13 cellular contexts compared by ENCODE assay signal in the genomic region with DNA sequence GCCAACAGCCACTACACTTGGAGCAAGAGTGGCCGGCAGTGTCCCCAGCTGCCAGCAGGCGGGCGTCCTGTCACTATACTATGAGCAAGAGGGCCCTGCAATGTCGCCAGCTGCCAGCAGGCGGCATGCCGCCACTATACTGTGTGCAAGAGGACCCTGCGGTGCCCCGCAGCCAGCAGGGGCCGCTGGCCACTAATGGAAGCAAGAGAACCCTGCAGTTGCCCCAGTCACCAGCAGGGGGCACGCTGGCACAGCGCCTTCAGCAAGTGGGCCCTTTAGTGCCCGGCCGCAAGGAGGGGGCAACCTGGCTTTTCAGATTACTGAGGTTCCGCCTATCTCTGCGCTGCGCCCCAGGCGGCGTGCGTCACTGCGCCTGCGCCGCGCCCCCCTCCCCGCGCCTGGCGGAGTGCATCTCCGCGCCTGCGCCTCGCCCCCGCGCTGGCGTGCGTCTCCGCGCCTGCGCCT. TPM values are rescaled to one million over a fixed set of nuclear protein-coding genes. Genes with fewer than 3 reads are reported as not detected.
A peak's percentile ranks its signal among the peaks of the same experiment; 100 is the strongest.
DNase-seq lines count a peak whose midpoint lies in the region; ATAC-seq, FAIRE-seq and TF ChIP-seq lines count a peak whose summit lies in the region.
"Not testable (repeated sequence)": the region's sequence is repeated elsewhere in the genome, so short reads cannot be mapped to it uniquely, and the experiment has no call there.
"Had no signal": no experiment of that assay in that cellular context is flagged by ENCODE, and none has a peak within 500 bp of the region (broad histone marks: within the 10 kb centered on the region; RNA-seq: fewer than 3 reads in every experiment).

No MANE protein-coding gene starts in this region.

- not testable (repeated sequence) for H3K27ac ChIP-seq in coronary artery; kidney (ENCODE audit: low read depth in 2 of 2, low read length in 2 of 2)

- H3K9me3 ChIP-seq in kidney (ENCODE audit: control insufficient read depth in 1 of 2, low read length in 2 of 2) = not testable (repeated sequence)

- DNase-seq in HFF-Myc (ENCODE audit: extremely low read depth, low read depth); progenitor cell of endocrine pancreas (ENCODE audit: low spot score, unreplicated experiment): not testable (repeated sequence)
- peak; percentile 58 for DNase-seq in NAMALWA (ENCODE audit: low spot score)
- DNase-seq in activated T-cell treated with anti-CD3 and anti-CD28 coated beads for 48 hours (ENCODE audit: low read depth) = peak; percentile 30
- peak; percentile 65 for DNase-seq in coronary artery (ENCODE audit: low spot score)
- DNase-seq in kidney = peak; percentile 85

- not testable (repeated sequence) for H3K27me3 Mint-ChIP-seq in progenitor cell of endocrine pancreas

- H3K4me1 ChIP-seq in kidney (ENCODE audit: control insufficient read depth in 1 of 2, insufficient read depth in 1 of 2, low read depth in 1 of 2, low read length in 2 of 2) = not testable (repeated sequence)

- TF ChIP-seq CTCF in HFF-Myc (IDR thresholded peaks at IDR 0.05; ENCODE audit: low read depth, low read length, missing control alignments) = peak; percentile 34
- not testable (repeated sequence) for TF ChIP-seq CTCF in coronary artery (IDR thresholded peaks at IDR 0.05); kidney (IDR thresholded peaks at IDR 0.05; ENCODE audit: borderline replicate concordance, extremely low read depth, insufficient read depth)
- TF ChIP-seq CTCF in progenitor cell of endocrine pancreas (IDR thresholded peaks at IDR 0.05; ENCODE audit: unreplicated experiment) = peak; percentile 35

- not testable (repeated sequence) for H3K9ac ChIP-seq in kidney (ENCODE audit: low read length in 2 of 2)

- H3K9me3 Mint-ChIP-seq in progenitor cell of endocrine pancreas (ENCODE audit: low read depth) = not testable (repeated sequence)

- H3K27ac Mint-ChIP-seq in progenitor cell of endocrine pancreas = not testable (repeated sequence)

- not testable (repeated sequence) for H3K4me3 Mint-ChIP-seq in progenitor cell of endocrine pancreas (ENCODE audit: low read depth)

- not testable (repeated sequence) for H3K4me3 ChIP-seq in HFF-Myc (replicated peaks; ENCODE audit: low read depth, low read length); coronary artery; kidney (ENCODE audit: low read length in 2 of 2)

- not testable (repeated sequence) for H3K36me3 Mint-ChIP-seq in progenitor cell of endocrine pancreas (ENCODE audit: insufficient read depth)

- peak; percentile 16 for ATAC-seq in GM18868 (IDR thresholded peaks at IDR 0.05; ENCODE audit: unreplicated experiment)

- H3K4me1 Mint-ChIP-seq in progenitor cell of endocrine pancreas (ENCODE audit: low read depth) = not testable (repeated sequence)

- not testable (repeated sequence) for FAIRE-seq in kidney (lab: Jason Lieb, UNC)

- not testable (repeated sequence) for H3K36me3 ChIP-seq in kidney (ENCODE audit: control insufficient read depth in 1 of 2, insufficient read depth in 2 of 2, low read length in 2 of 2)

- intact Hi-C loops in kidney (cut with DNase I) = not testable (repeated sequence)

RNA-seq across cellular contexts. Expression of a gene that starts 53.0 kb away (rescaled TPM):
- total RNA-seq in kidney (not detected), progenitor cell of endocrine pancreas (not detected in 2 replicates)
- polyA plus RNA-seq in kidney (ENCODE audit: insufficient read depth, low read depth, low replicate concordance) = not detected
- total RNA-seq: H7, LHCN-M2, mucosa of gallbladder, pulmonary artery endothelial cell, SJCRH30, upper lobe of left lung had no signal

RNA-seq across cellular contexts. Expression of a gene that starts 56.3 kb away (rescaled TPM):
- total RNA-seq in kidney (not detected), progenitor cell of endocrine pancreas (not detected in 2 replicates)
- polyA plus RNA-seq in kidney (ENCODE audit: insufficient read depth, low read depth, low replicate concordance) = not detected
- total RNA-seq: H7, LHCN-M2, mucosa of gallbladder, pulmonary artery endothelial cell, SJCRH30, upper lobe of left lung had no signal
